ENCODE assay signal across 8 cellular contexts in genomic region chr19:50835785-50836542, GRCh38. TPM values are rescaled to one million over a fixed set of nuclear protein-coding genes. Genes with fewer than 3 reads are reported as not detected.
DNase-seq lines count a peak whose midpoint lies in the region; ATAC-seq and TF ChIP-seq lines count a peak whose summit lies in the region.

No MANE protein-coding gene starts in this region.

- peak; percentile 86 for ATAC-seq in activated CD4-positive, CD25-positive, alpha-beta regulatory T cell treated with anti-CD3 and anti-CD28 coated beads, Interleukin-2, amount 50 U/mL, for 24 hours
- ATAC-seq in left lung = peak; percentile 99

- H3K4me3 Mint-ChIP-seq in chondrocyte (ENCODE audit: unreplicated experiment) = peak overlapping the region; percentile 74

- TF ChIP-seq CTCF in chondrocyte (IDR thresholded peaks at IDR 0.05) (no peak), left lung (IDR thresholded peaks at IDR 0.05) (no peak)

- peaks cover 0 to 11% of the 10 kb centered on the region in 2 donors for H3K4me1 ChIP-seq in left lung

- H3K36me3 ChIP-seq in left lung = no peaks in the 10 kb centered on the region

- H3K4me3 ChIP-seq in left lung = peak overlapping the region; percentile 50 to 51

- peaks cover 13% of the 10 kb centered on the region for H3K4me1 Mint-ChIP-seq in chondrocyte (ENCODE audit: low read depth)

- no peaks in the 10 kb centered on the region for H3K9me3 ChIP-seq in left lung

- H3K27ac Mint-ChIP-seq in chondrocyte (ENCODE audit: unreplicated experiment) = no peak overlapping the region

- no peaks in the 10 kb centered on the region for H3K36me3 Mint-ChIP-seq in chondrocyte (ENCODE audit: low read depth)

- peaks cover 11% of the 10 kb centered on the region for H3K27me3 Mint-ChIP-seq in chondrocyte (ENCODE audit: low read depth)

- intact Hi-C loops in left lung (cut with DNase I) = no loop called here

- peaks cover 0 to 84% of the 10 kb centered on the region in 2 donors for H3K27me3 ChIP-seq in left lung

- DNase-seq in GM03348 (ENCODE audit: low spot score) = peak; percentile 92
- DNase-seq in HCEC 1CT = peak; percentile 15
- peak; percentile 64 for DNase-seq in NCI-H146 treated with DMSO at 0.1 percent for 48 hours (lab: John Stamatoyannopoulos, UW; ENCODE audit: unreplicated experiment)
- DNase-seq in chondrocyte (ENCODE audit: low spot score) = peak; percentile 84
- DNase-seq in left lung = peak; percentile 61 to 93
- DNase-seq in stimulated activated CD4-positive, alpha-beta T cell treated with anti-CD3 and anti-CD28 coated beads, Interleukin-1b, Interleukin-23, amount 100 ng/mL, for 48 hours = peak; percentile 68
- no peak for DNase-seq in NCI-H1694 treated with DMSO at 0.1 percent for 48 hours (lab: John Stamatoyannopoulos, UW)

- H3K9me3 Mint-ChIP-seq in chondrocyte (ENCODE audit: low read depth) = no peaks in the 10 kb centered on the region

- no peak overlapping the region for H3K27ac ChIP-seq in left lung

RNA-seq across cellular contexts. Expression of gene KLK15, which starts 2.6 kb away (rescaled TPM):
- total RNA-seq in chondrocyte (not detected in 3 replicates), left lung (not detected)

RNA-seq across cellular contexts. Expression of gene KLK1, which starts 12.4 kb away (rescaled TPM):
- not detected in 3 replicates for total RNA-seq in chondrocyte
- total RNA-seq in left lung = under 1 TPM; 0.41 to 0.76 TPM

RNA-seq across cellular contexts. Expression of gene KLK3, which starts 18.8 kb away (rescaled TPM):
- not detected in 3 replicates for total RNA-seq in chondrocyte
- not detected for total RNA-seq in left lung

RNA-seq across cellular contexts. Expression of gene KLK2, which starts 37.3 kb away (rescaled TPM):
- total RNA-seq in chondrocyte (not detected in 3 replicates), left lung (not detected)

RNA-seq across cellular contexts. Expression of gene ACP4, which starts 45.7 kb away (rescaled TPM):
- total RNA-seq in chondrocyte = not detected in 3 replicates
- not detected for total RNA-seq in left lung
